In the genomic region with DNA sequence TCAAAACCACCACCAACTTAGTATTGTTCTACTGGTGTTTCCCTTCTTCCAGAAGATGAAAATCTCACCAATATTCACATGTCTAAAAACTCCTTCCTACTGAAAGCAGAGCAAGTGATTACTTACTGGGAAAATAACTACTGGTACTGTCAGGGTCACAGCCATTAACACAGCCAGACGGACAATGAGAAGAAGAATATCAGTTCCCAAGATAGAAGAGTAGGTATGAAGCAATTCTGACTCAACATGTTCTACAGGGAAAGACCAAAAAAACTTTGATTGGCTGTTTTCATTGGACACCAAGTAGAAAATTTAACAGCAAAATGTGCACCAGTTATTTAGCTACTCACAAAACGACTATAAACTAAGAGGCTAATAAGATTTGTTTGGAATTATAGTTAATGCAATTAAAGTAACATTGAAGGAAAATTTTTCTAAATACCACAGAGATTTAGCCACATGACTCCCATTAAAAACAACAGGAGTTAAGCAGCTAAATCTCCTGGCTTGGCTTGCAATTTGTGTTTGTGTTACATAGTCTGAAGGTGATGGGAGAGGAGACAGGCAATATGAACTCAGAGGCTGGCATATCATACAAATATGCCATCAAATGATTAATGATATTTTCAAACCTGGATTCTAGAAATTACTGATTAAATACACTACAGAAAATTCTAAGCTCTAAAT, we compare ENCODE assay signal across 15 cellular contexts. TPM values are rescaled to one million over a fixed set of nuclear protein-coding genes. Genes with fewer than 3 reads are reported as not detected.
DNase-seq lines count a peak whose midpoint lies in the region; ATAC-seq and TF ChIP-seq lines count a peak whose summit lies in the region.
"Had no signal": no experiment of that assay in that cellular context is flagged by ENCODE, and none has a peak within 500 bp of the region (broad histone marks: within the 10 kb centered on the region; RNA-seq: fewer than 3 reads in every experiment).

No MANE protein-coding gene starts in this region.

- no peaks in the 10 kb centered on the region for H3K27me3 Mint-ChIP-seq in activated CD8-positive, alpha-beta T cell treated with anti-CD3 and anti-CD28 coated beads for 36 hours
- H3K27me3 Mint-ChIP-seq in activated CD8-positive, alpha-beta T cell treated with anti-CD3 and anti-CD28 coated beads, Interleukin-2, amount 10 ng/mL, durations not matched to agents 7 days and 5 days (ENCODE audit: low read depth): no peaks in the 10 kb centered on the region
- H3K27me3 Mint-ChIP-seq in stimulated activated naive B cell treated with anti-CD40 and anti-IgM and Interleukin-4, amounts not matched to agents 10 μg/mL and 1 μg/mL and 100 μg/mL, for 72 hours: no peaks in the 10 kb centered on the region

- DNase-seq in activated CD8-positive, alpha-beta T cell treated with anti-CD3 and anti-CD28 coated beads for 36 hours: no peak
- DNase-seq in activated CD8-positive, alpha-beta T cell treated with anti-CD3 and anti-CD28 coated beads, Interleukin-2, amount 10 ng/mL, durations not matched to agents 7 days and 5 days: no peak
- peak in 1 of 2 donors; percentile 53 for DNase-seq in fibroblast of lung (ENCODE audit: low read depth in 2 of 2)
- no peak for DNase-seq in stimulated activated naive B cell treated with anti-CD40 and anti-IgM and Interleukin-4, amounts not matched to agents 10 μg/mL and 1 μg/mL and 100 μg/mL, for 72 hours
- DNase-seq in T1000 (lab: John Stamatoyannopoulos, UW): no peak
- DNase-seq in testis: no peak
- no peak for DNase-seq in erythroblast (lab: John Stamatoyannopoulos, UW)
- DNase-seq: activated CD4-positive, alpha-beta T cell treated with anti-CD3 and anti-CD28 coated beads for 1 hour; body of pancreas; GOT3; KBM-7; left lung; Right ventricle myocardium superior had no signal

- peaks cover 73% of the 10 kb centered on the region for H3K4me1 Mint-ChIP-seq in activated CD8-positive, alpha-beta T cell treated with anti-CD3 and anti-CD28 coated beads for 36 hours (ENCODE audit: low read depth)
- H3K4me1 Mint-ChIP-seq in activated CD8-positive, alpha-beta T cell treated with anti-CD3 and anti-CD28 coated beads, Interleukin-2, amount 10 ng/mL, durations not matched to agents 7 days and 5 days (ENCODE audit: low read depth): peaks cover 66% of the 10 kb centered on the region
- H3K4me1 Mint-ChIP-seq in stimulated activated naive B cell treated with anti-CD40 and anti-IgM and Interleukin-4, amounts not matched to agents 10 μg/mL and 1 μg/mL and 100 μg/mL, for 72 hours: peaks cover 25 to 56% of the 10 kb centered on the region in 2 donors

- peaks cover 87% of the 10 kb centered on the region for H3K36me3 Mint-ChIP-seq in activated CD8-positive, alpha-beta T cell treated with anti-CD3 and anti-CD28 coated beads for 36 hours (ENCODE audit: low read depth)
- peaks cover 88% of the 10 kb centered on the region for H3K36me3 Mint-ChIP-seq in activated CD8-positive, alpha-beta T cell treated with anti-CD3 and anti-CD28 coated beads, Interleukin-2, amount 10 ng/mL, durations not matched to agents 7 days and 5 days (ENCODE audit: low read depth)
- peaks cover 55 to 64% of the 10 kb centered on the region in 2 donors for H3K36me3 Mint-ChIP-seq in stimulated activated naive B cell treated with anti-CD40 and anti-IgM and Interleukin-4, amounts not matched to agents 10 μg/mL and 1 μg/mL and 100 μg/mL, for 72 hours

- H2AFZ ChIP-seq in fibroblast of lung (ENCODE audit: low read length): no peak overlapping the region

- ATAC-seq in activated CD8-positive, alpha-beta T cell treated with anti-CD3 and anti-CD28 coated beads for 36 hours: no peak
- ATAC-seq in activated CD8-positive, alpha-beta T cell treated with anti-CD3 and anti-CD28 coated beads, Interleukin-2, amount 10 ng/mL, durations not matched to agents 7 days and 5 days: no peak
- no peak for ATAC-seq in SK-N-SH treated with all-trans-retinoic acid at 6 μM for 48 hours
- no peak for ATAC-seq in stimulated activated naive B cell treated with anti-CD40 and anti-IgM and Interleukin-4, amounts not matched to agents 10 μg/mL and 1 μg/mL and 100 μg/mL, for 72 hours (replicated peaks)
- ATAC-seq: body of pancreas, foreskin keratinocyte, left lung had no signal

- TF ChIP-seq POLR2A in testis (IDR thresholded peaks at IDR 0.05) (no peak), erythroblast (IDR thresholded peaks at IDR 0.05; ENCODE audit: low read length) (no peak)

- no peak overlapping the region for H3K4me3 Mint-ChIP-seq in activated CD8-positive, alpha-beta T cell treated with anti-CD3 and anti-CD28 coated beads for 36 hours
- H3K4me3 Mint-ChIP-seq in activated CD8-positive, alpha-beta T cell treated with anti-CD3 and anti-CD28 coated beads, Interleukin-2, amount 10 ng/mL, durations not matched to agents 7 days and 5 days: no peak overlapping the region
- peak overlapping the region; percentile 40 to 44 for H3K4me3 Mint-ChIP-seq in stimulated activated naive B cell treated with anti-CD40 and anti-IgM and Interleukin-4, amounts not matched to agents 10 μg/mL and 1 μg/mL and 100 μg/mL, for 72 hours

- peaks cover 56% of the 10 kb centered on the region for H3K79me2 ChIP-seq in fibroblast of lung (ENCODE audit: control insufficient read depth, insufficient read depth, low read length)

- WGBS in testis, 2 donors: 46 to 47% methylated on average over 2 of the region's 2 CpGs

- peaks cover 27% of the 10 kb centered on the region for H4K20me1 ChIP-seq in fibroblast of lung (ENCODE audit: control insufficient read depth, extremely low read depth, insufficient read depth, low read length)

- no peak overlapping the region for H3K27ac ChIP-seq in fibroblast of lung (ENCODE audit: insufficient read depth, low read length)
- no peak overlapping the region for H3K27ac ChIP-seq in testis
- H3K27ac ChIP-seq: foreskin keratinocyte, left lung had no signal

- H3K9me3 ChIP-seq in fibroblast of lung (ENCODE audit: control insufficient read depth, insufficient read depth, low read depth, low read length) (no peaks in the 10 kb centered on the region), testis (no peaks in the 10 kb centered on the region)
- H3K9me3 ChIP-seq: body of pancreas, left lung had no signal

- H3K9me3 Mint-ChIP-seq in activated CD8-positive, alpha-beta T cell treated with anti-CD3 and anti-CD28 coated beads for 36 hours: no peaks in the 10 kb centered on the region
- H3K9me3 Mint-ChIP-seq in activated CD8-positive, alpha-beta T cell treated with anti-CD3 and anti-CD28 coated beads, Interleukin-2, amount 10 ng/mL, durations not matched to agents 7 days and 5 days (ENCODE audit: insufficient read depth): no peaks in the 10 kb centered on the region
- H3K9me3 Mint-ChIP-seq in stimulated activated naive B cell treated with anti-CD40 and anti-IgM and Interleukin-4, amounts not matched to agents 10 μg/mL and 1 μg/mL and 100 μg/mL, for 72 hours: no peaks in the 10 kb centered on the region

- intact Hi-C loops in activated CD8-positive, alpha-beta T cell treated with anti-CD3 and anti-CD28 coated beads for 36 hours (cut with micrococcal nuclease): no loop called here
- intact Hi-C loops in testis (cut with DNase I; ENCODE audit: low total_unique reads): no loop called here

- CTCF ChIA-PET in activated CD8-positive, alpha-beta T cell treated with anti-CD3 and anti-CD28 coated beads for 36 hours (lab: Charles Lee): no interaction called here
- CTCF ChIA-PET in activated CD8-positive, alpha-beta T cell treated with anti-CD3 and anti-CD28 coated beads, Interleukin-2, amount 10 ng/mL, durations not matched to agents 7 days and 5 days (lab: Charles Lee): interaction anchor here (2.8 kb wide), 1 partner anchor 238 kb away, joined by 10 read pairs; no protein-coding TSS in a partner anchor

- peak overlapping the region; percentile 32 for H3K4me2 ChIP-seq in fibroblast of lung (ENCODE audit: extremely low read depth, insufficient read depth, low read length)

- no peak overlapping the region for H3K9ac ChIP-seq in fibroblast of lung (ENCODE audit: insufficient read depth, low read length)

- peaks cover 8% of the 10 kb centered on the region for H3K4me1 ChIP-seq in fibroblast of lung (ENCODE audit: control insufficient read depth, extremely low read depth, insufficient read depth, low read length)
- peaks cover 26% of the 10 kb centered on the region for H3K4me1 ChIP-seq in testis

- POLR2A ChIA-PET in activated CD8-positive, alpha-beta T cell treated with anti-CD3 and anti-CD28 coated beads for 36 hours (lab: Charles Lee): interaction anchor here (0.9 to 2.3 kb wide), 4 partner anchors 8 to 97 kb away, joined by 3 to 22 read pairs (median 4); no protein-coding TSS in a partner anchor
- POLR2A ChIA-PET in activated CD8-positive, alpha-beta T cell treated with anti-CD3 and anti-CD28 coated beads, Interleukin-2, amount 10 ng/mL, durations not matched to agents 7 days and 5 days (lab: Charles Lee): interaction anchor here (1.0 to 1.6 kb wide), 2 partner anchors 9 to 94 kb away, joined by 3 to 4 read pairs; a partner anchor contains a TSS

- H3K4me3 ChIP-seq in fibroblast of lung (replicated peaks in 1 of 4; ENCODE audit: control extremely low read depth in 1 of 4, insufficient read depth in 1 of 4, low read depth in 3 of 4, low read length in 4 of 4): peak overlapping the region in 3 of 4 experiments; percentile 64 to 89 (median 81)
- H3K4me3 ChIP-seq in testis: no peak overlapping the region
- H3K4me3 ChIP-seq: body of pancreas, left lung had no signal

- no peak for TF ChIP-seq CTCF in activated CD8-positive, alpha-beta T cell treated with anti-CD3 and anti-CD28 coated beads for 36 hours (IDR thresholded peaks at IDR 0.05)
- TF ChIP-seq CTCF in fibroblast of lung (conservative IDR thresholded peaks at IDR 0.05 in 1 of 2, IDR thresholded peaks at IDR 0.05 in 1 of 2; ENCODE audit: low read depth in 1 of 2, low read length in 2 of 2) (no peak), testis (IDR thresholded peaks at IDR 0.05) (no peak)

- peak overlapping the region; percentile 66 for H3K27ac Mint-ChIP-seq in activated CD8-positive, alpha-beta T cell treated with anti-CD3 and anti-CD28 coated beads for 36 hours
- no peak overlapping the region for H3K27ac Mint-ChIP-seq in activated CD8-positive, alpha-beta T cell treated with anti-CD3 and anti-CD28 coated beads, Interleukin-2, amount 10 ng/mL, durations not matched to agents 7 days and 5 days
- H3K27ac Mint-ChIP-seq in stimulated activated naive B cell treated with anti-CD40 and anti-IgM and Interleukin-4, amounts not matched to agents 10 μg/mL and 1 μg/mL and 100 μg/mL, for 72 hours: peak overlapping the region; percentile 42

- H3K36me3 ChIP-seq in fibroblast of lung (ENCODE audit: control insufficient read depth, insufficient read depth, low read length) (peaks cover 28% of the 10 kb centered on the region), testis (ENCODE audit: low read depth, missing control alignments) (no peaks in the 10 kb centered on the region)

- H3K27me3 ChIP-seq in fibroblast of lung (ENCODE audit: control insufficient read depth, insufficient read depth, low read length) (no peaks in the 10 kb centered on the region), testis (no peaks in the 10 kb centered on the region)
- H3K27me3 ChIP-seq: body of pancreas, foreskin keratinocyte, left lung had no signal

RNA-seq across cellular contexts. Expression of a gene that starts 9.5 kb away (rescaled TPM):
- total RNA-seq in activated CD8-positive, alpha-beta T cell treated with anti-CD3 and anti-CD28 coated beads for 36 hours: 100 to 1,000 TPM; 216 to 219 TPM
- total RNA-seq in activated CD8-positive, alpha-beta T cell treated with anti-CD3 and anti-CD28 coated beads, Interleukin-2, amount 10 ng/mL, durations not matched to agents 7 days and 5 days: 100 to 1,000 TPM; 194 to 200 TPM
- total RNA-seq in fibroblast of lung (883 and 1,357 TPM in 2 replicates), testis (100 to 1,000 TPM; 151 to 220 TPM)
- polyA plus RNA-seq in fibroblast of lung (644 and 940 TPM in 2 replicates), testis (ENCODE audit: insufficient read depth, low read depth, low replicate concordance) (56.4 TPM)
- polyA plus RNA-seq in fibroblast of lung (2012): 373 and 531 TPM in 2 replicates
- polyA minus RNA-seq in fibroblast of lung (ENCODE audit: low replicate concordance): 337 and 510 TPM in 2 replicates

Comparison
In these comparisons a context has a peak if more than half of its experiments do, and no peak if none do; other contexts are left out.
1. H3K4me3 Mint-ChIP-seq: peak in stimulated activated naive B cell treated with anti-CD40 and anti-IgM and Interleukin-4, amounts not matched to agents 10 μg/mL and 1 μg/mL and 100 μg/mL, for 72 hours (2 of 2); none in activated CD8-positive, alpha-beta T cell treated with anti-CD3 and anti-CD28 coated beads for 36 hours (single experiment) and activated CD8-positive, alpha-beta T cell treated with anti-CD3 and anti-CD28 coated beads, Interleukin-2, amount 10 ng/mL, durations not matched to agents 7 days and 5 days (single experiment).
2. H3K4me3 ChIP-seq: peak in fibroblast of lung (3 of 4); none in testis (0 of 2).